Comparison of ENCODE assay signal across 11 cellular contexts in the genomic region with DNA sequence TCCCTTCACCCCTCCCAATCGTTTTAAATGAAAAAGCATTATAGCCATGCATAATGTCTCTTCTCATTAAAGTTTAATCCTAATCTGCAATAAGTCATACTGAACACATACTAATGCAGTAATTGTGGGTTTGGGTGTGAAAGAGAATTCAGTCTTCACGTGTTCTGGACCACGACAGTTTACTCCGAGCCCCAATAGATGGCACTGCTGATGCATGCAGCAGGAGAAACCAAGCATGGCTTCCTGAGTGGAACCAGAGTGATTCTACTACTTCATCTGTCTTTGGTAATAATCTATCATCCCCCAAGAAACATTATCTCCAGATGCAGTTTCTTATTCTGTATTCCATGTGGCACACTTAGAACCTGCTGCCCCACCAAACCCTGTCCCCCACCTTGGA. TPM values are rescaled to one million over a fixed set of nuclear protein-coding genes. Genes with fewer than 3 reads are reported as not detected.
DNase-seq lines count a peak whose midpoint lies in the region; ATAC-seq, FAIRE-seq and TF ChIP-seq lines count a peak whose summit lies in the region.
"Had no signal": no experiment of that assay in that cellular context is flagged by ENCODE, and none has a peak within 500 bp of the region (broad histone marks: within the 10 kb centered on the region; RNA-seq: fewer than 3 reads in every experiment).

No MANE protein-coding gene starts in this region.

- H3K4me1 ChIP-seq in Loucy (ENCODE audit: insufficient read depth, low read length, poor library complexity, severe bottlenecking) (no peaks in the 10 kb centered on the region), H1 (replicated peaks in 1 of 4; ENCODE audit: control insufficient read depth in 3 of 4, insufficient read depth in 4 of 4, low read length in 3 of 4) (no peaks in the 10 kb centered on the region)

- TF ChIP-seq RAD21 in H1 (IDR thresholded peaks at IDR 0.05 in 1 of 2, conservative IDR thresholded peaks at IDR 0.05 in 1 of 2; ENCODE audit: low read depth in 2 of 2, low read length in 2 of 2): peak; percentile 57 to 58

- TF ChIP-seq CTCF in Loucy (conservative IDR thresholded peaks at IDR 0.05; ENCODE audit: low read length): peak; percentile 42
- TF ChIP-seq CTCF in H1 (IDR thresholded peaks at IDR 0.05; ENCODE audit: control extremely low read depth in 1 of 3, insufficient read depth in 1 of 3, low read depth in 1 of 3, low read length in 3 of 3): peak; percentile 45 to 55 (median 53)
- peak; percentile 33 for TF ChIP-seq CTCF in neural crest cell (conservative IDR thresholded peaks at IDR 0.05)

- H3F3A ChIP-seq in Loucy (ENCODE audit: low read depth): no peaks in the 10 kb centered on the region

- H4K8ac ChIP-seq in H1 (ENCODE audit: extremely low read depth, insufficient read depth, low read length): no peak overlapping the region

- no peak overlapping the region for H3K27ac ChIP-seq in H1 (ENCODE audit: low read depth, low read length)
- H3K27ac ChIP-seq: thoracic aorta had no signal

- H3K27me3 ChIP-seq in Loucy (ENCODE audit: insufficient read depth, low read length, poor library complexity, severe bottlenecking) (no peaks in the 10 kb centered on the region), H1 (replicated peaks in 1 of 4; ENCODE audit: control insufficient read depth in 3 of 4, extremely low read depth in 1 of 4, insufficient read depth in 3 of 4, low read length in 3 of 4) (no peaks in the 10 kb centered on the region)

- no peak overlapping the region for H2BK15ac ChIP-seq in H1 (ENCODE audit: low read length)

- H2BK20ac ChIP-seq in H1 (ENCODE audit: low read length): no peak overlapping the region

- no peak for ATAC-seq in GM21786 (IDR thresholded peaks at IDR 0.05; ENCODE audit: unreplicated experiment)
- no peak for ATAC-seq in GM21423 (IDR thresholded peaks at IDR 0.05; ENCODE audit: unreplicated experiment)
- ATAC-seq in HG03460 (IDR thresholded peaks at IDR 0.05; ENCODE audit: unreplicated experiment): no peak

- H3K4ac ChIP-seq in H1 (replicated peaks; ENCODE audit: insufficient read length, low read depth, low read length): no peak overlapping the region

- no peak overlapping the region for H2AFZ ChIP-seq in Loucy (ENCODE audit: low read length)
- no peak overlapping the region for H2AFZ ChIP-seq in H1 (ENCODE audit: low read length)

- H3K9me3 Mint-ChIP-seq in neural crest cell: no peaks in the 10 kb centered on the region

- no peak overlapping the region for H3K18ac ChIP-seq in H1 (ENCODE audit: extremely low read depth, low read length)

- no peak for TF ChIP-seq EP300 in H1 (IDR thresholded peaks at IDR 0.05; ENCODE audit: borderline replicate concordance in 1 of 2, low read depth in 2 of 2, low read length in 2 of 2)

- H3K4me2 ChIP-seq in Loucy (ENCODE audit: low read depth, low read length, poor library complexity, severe bottlenecking) (no peak overlapping the region), H1 (ENCODE audit: insufficient read depth in 1 of 2, low read depth in 2 of 2, low read length in 2 of 2) (no peak overlapping the region)

- CTCF ChIA-PET in H1 (lab: Charles Lee; ENCODE audit: partially characterized antibody): interaction anchor here (0.5 to 10.3 kb wide), 17 partner anchors 8 to 1391 kb away, joined by 3 to 83 read pairs (median 3); no protein-coding TSS in a partner anchor

- 73% methylated on average over 4 of the region's 4 CpGs; no CpG with 5 or more reads in 1 of the 2 experiments for WGBS in H1 (ENCODE audit: extremely low coverage in 1 of 2, insufficient coverage in 1 of 2, insufficient read length in 1 of 2, insufficient replicate concordance in 2 of 2, low coverage in 1 of 2, low lambda C conversion rate in 2 of 2, missing lambda C conversion rate in 1 of 2), 2 experiments

- peaks cover 3% of the 10 kb centered on the region; the same call in 1 of the 2 replicates for H3K9me3 ChIP-seq in Loucy (ENCODE audit: insufficient read depth, low read depth, low read length)
- H3K9me3 ChIP-seq in H1 (ENCODE audit: insufficient read depth in 2 of 2, low read depth in 1 of 2, low read length in 1 of 2): no peaks in the 10 kb centered on the region
- H3K9me3 ChIP-seq: thoracic aorta had no signal

- H3K27me3 Mint-ChIP-seq in neural crest cell (ENCODE audit: low read depth): no peaks in the 10 kb centered on the region

- no peak overlapping the region for H4K5ac ChIP-seq in H1 (ENCODE audit: insufficient read length, low read depth, low read length)

- H3K9ac ChIP-seq in Loucy (ENCODE audit: low read depth, low read length, poor library complexity, severe bottlenecking): no peak overlapping the region
- H3K9ac ChIP-seq in H1 (replicated peaks in 1 of 4; ENCODE audit: extremely low read depth in 1 of 4, low read depth in 3 of 4, low read length in 3 of 4): no peak overlapping the region

- no peak overlapping the region for H2BK12ac ChIP-seq in H1 (ENCODE audit: low read depth, low read length)

- no peak overlapping the region for H3K23ac ChIP-seq in H1 (ENCODE audit: insufficient read length)

- no peak overlapping the region for H3K14ac ChIP-seq in H1 (ENCODE audit: insufficient read length)

- no peak overlapping the region for H2BK120ac ChIP-seq in H1 (replicated peaks; ENCODE audit: low read depth, low read length)

- H3K4me3 ChIP-seq in Loucy (ENCODE audit: low read length, poor library complexity, severe bottlenecking) (no peak overlapping the region), H1 (ENCODE audit: extremely low read depth in 1 of 4, insufficient read depth in 2 of 4, low read depth in 3 of 4, low read length in 4 of 4) (no peak overlapping the region)
- H3K4me3 ChIP-seq: thoracic aorta had no signal

- no peaks in the 10 kb centered on the region for H3K36me3 Mint-ChIP-seq in neural crest cell (ENCODE audit: low read depth)

- no peak overlapping the region for H4K91ac ChIP-seq in H1 (replicated peaks; ENCODE audit: insufficient read length, low read length)

- H3K23me2 ChIP-seq in H1 (ENCODE audit: low read depth, low read length): no peaks in the 10 kb centered on the region

- H3K79me2 ChIP-seq in Loucy (ENCODE audit: insufficient read depth, low read length) (no peaks in the 10 kb centered on the region), H1 (ENCODE audit: control insufficient read depth in 1 of 2, insufficient read depth in 2 of 2, low read length in 2 of 2) (no peaks in the 10 kb centered on the region)

- H3K4me1 Mint-ChIP-seq in neural crest cell: peaks cover 6% of the 10 kb centered on the region

- H3K9me2 ChIP-seq in Loucy (replicated peaks; ENCODE audit: low read depth, low read length): no peaks in the 10 kb centered on the region

- H2AK5ac ChIP-seq in H1 (ENCODE audit: low read depth, low read length): no peak overlapping the region

- FAIRE-seq in H1 (lab: Jason Lieb, UNC): no peak

- H3K79me1 ChIP-seq in H1 (ENCODE audit: low read depth, low read length): no peaks in the 10 kb centered on the region

- TF ChIP-seq POLR2A in H1 (IDR thresholded peaks at IDR 0.05; ENCODE audit: control extremely low read depth in 1 of 2, low read depth in 2 of 2, low read length in 2 of 2): no peak

- no peak overlapping the region for H2BK5ac ChIP-seq in H1 (ENCODE audit: low read depth, low read length)

- H3K4me3 Mint-ChIP-seq in neural crest cell: no peak overlapping the region

- POLR2A ChIA-PET in H1 (lab: Charles Lee; ENCODE audit: partially characterized antibody): interaction anchor here (1.1 kb wide), 1 partner anchor 48 kb away, joined by 3 read pairs; no protein-coding TSS in a partner anchor

- H4K20me1 ChIP-seq in Loucy (ENCODE audit: insufficient read depth, low read length, poor library complexity, severe bottlenecking) (no peaks in the 10 kb centered on the region), H1 (replicated peaks in 1 of 2; ENCODE audit: control insufficient read depth in 1 of 2, insufficient read depth in 2 of 2, low read length in 2 of 2) (no peaks in the 10 kb centered on the region)

- DNase-seq in GM03348 (ENCODE audit: low spot score): peak; percentile 38
- DNase-seq in H1 (ENCODE audit: low read depth in 1 of 2, low spot score in 2 of 2): peak in 1 of 2 experiments; percentile 40
- no peak for DNase-seq in neural crest cell (ENCODE audit: low read depth, low spot score)
- DNase-seq: islet precursor cell; NCI-H1694 treated with DMSO at 0.1 percent for 48 hours; stimulated activated CD4-positive, alpha-beta T cell treated with anti-CD3 and anti-CD28 coated beads, Interleukin-15, amount 100 ng/mL, for 24 hours had no signal

- no peaks in the 10 kb centered on the region for H3K36me3 ChIP-seq in Loucy (ENCODE audit: insufficient read depth, low read length)
- H3K36me3 ChIP-seq in H1 (ENCODE audit: control insufficient read depth in 2 of 4, insufficient read depth in 4 of 4, low read length in 3 of 4): no peaks in the 10 kb centered on the region
- H3K36me3 ChIP-seq: thoracic aorta had no signal

- no peak overlapping the region for H3K56ac ChIP-seq in H1 (replicated peaks; ENCODE audit: insufficient read length, low read depth, low read length)

- H3K27ac Mint-ChIP-seq in neural crest cell (ENCODE audit: unreplicated experiment): no peak overlapping the region

TF ChIP-seq in H1, 55 proteins besides CTCF, POLR2A, EP300 and RAD21:
- TF ChIP-seq GTF2F1 (IDR thresholded peaks at IDR 0.05; ENCODE audit: borderline replicate concordance, low read depth, low read length) (no peak), YY1 (IDR thresholded peaks at IDR 0.05; ENCODE audit: low read depth, low read length) (peak; percentile 42; the same call in 1 of the 2 replicates)

RNA-seq across cellular contexts. Expression of a gene that starts 47.0 kb away (rescaled TPM):
- total RNA-seq in H1 (2021; fragmentation: NEBNext Ultra II Directional; extraction: Animal tissue kit (Norgen Biotek cat#: 25700)): 48.7 and 48.8 TPM in 2 replicates
- 24.8 and 30.4 TPM in 2 replicates for polyA plus RNA-seq in H1 (2011; rRNA removed)
- 30.7 TPM for polyA plus RNA-seq in H1 (2011; cell fraction: cytosol; rRNA removed)
- polyA plus RNA-seq in H1 (2011; cell fraction: nucleus; rRNA removed): 93.8 TPM
- polyA plus RNA-seq in H1 (2012, experiment 1 of 2): 40.3 to 50.4 TPM (median 47.6 TPM) in 4 replicates
- 4.7 TPM for polyA plus RNA-seq in H1 (2012, experiment 2 of 2)
- 53.7 TPM for polyA plus RNA-seq in H1 (2013, experiment 1 of 2)
- polyA plus RNA-seq in H1 (2013, experiment 2 of 2): 39.0 TPM
- 83.6 and 118 TPM in 2 replicates for polyA minus RNA-seq in H1 (2011; rRNA and poly(A)+ RNA removed)
- 36.4 TPM for polyA minus RNA-seq in H1 (2011; cell fraction: cytosol; rRNA and poly(A)+ RNA removed)
- 65.3 TPM for polyA minus RNA-seq in H1 (2011; cell fraction: nucleus; rRNA and poly(A)+ RNA removed)
- total RNA-seq in neural crest cell: 96.1 and 102 TPM in 2 replicates
